Comparison of ENCODE assay signal across 19 cellular contexts in the genomic region with DNA sequence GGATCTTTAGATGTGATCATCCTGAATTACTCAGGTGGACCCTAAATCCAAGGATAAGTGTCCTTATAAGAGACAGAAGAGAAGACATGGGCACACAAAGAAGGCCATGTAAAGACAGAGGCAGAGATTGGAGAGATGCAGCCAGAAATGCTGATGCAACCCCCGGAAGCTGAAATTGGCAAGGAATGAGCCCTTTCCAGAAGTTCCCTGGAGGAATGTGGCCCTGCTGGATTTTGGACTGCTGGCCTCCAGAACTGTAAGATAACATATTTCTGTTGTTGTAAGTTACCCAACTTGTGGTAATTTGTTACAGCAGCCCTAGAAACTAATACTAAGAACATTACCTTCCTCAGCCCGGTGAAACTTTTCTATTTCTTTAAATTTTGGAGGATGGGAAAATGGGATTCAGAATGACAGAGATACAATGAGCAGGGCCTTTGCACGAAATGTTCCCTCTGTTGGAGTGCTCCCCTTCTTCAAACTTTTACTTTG. TPM values are rescaled to one million over a fixed set of nuclear protein-coding genes. Genes with fewer than 3 reads are reported as not detected.
"Had no signal": no experiment of that assay in that cellular context is flagged by ENCODE, and none has a peak within 500 bp of the region (broad histone marks: within the 10 kb centered on the region; RNA-seq: fewer than 3 reads in every experiment).

No MANE protein-coding gene starts in this region.

- H3K36me3 Mint-ChIP-seq: activated naive CD8-positive, alpha-beta T cell treated with anti-CD3 and anti-CD28 coated beads, Interleukin-2, amount 10 ng/mL, durations not matched to agents 7 days and 5 days; natural killer cell had no signal

- H3K9me3 Mint-ChIP-seq: activated CD4-positive, alpha-beta T cell treated with anti-CD3 and anti-CD28 coated beads, Interleukin-2, amount 10 ng/mL, durations not matched to agents 7 days and 5 days; activated naive CD8-positive, alpha-beta T cell treated with anti-CD3 and anti-CD28 coated beads, Interleukin-2, amount 10 ng/mL, durations not matched to agents 7 days and 5 days; natural killer cell had no signal

- H3K4me3 ChIP-seq: mucosa of descending colon, skin epidermis, upper lobe of left lung had no signal

- H3K4me3 Mint-ChIP-seq: activated CD4-positive, alpha-beta T cell treated with anti-CD3 and anti-CD28 coated beads, Interleukin-2, amount 10 ng/mL, durations not matched to agents 7 days and 5 days; activated naive CD8-positive, alpha-beta T cell treated with anti-CD3 and anti-CD28 coated beads, Interleukin-2, amount 10 ng/mL, durations not matched to agents 7 days and 5 days; natural killer cell; T-helper 17 cell had no signal

- H3K27me3 ChIP-seq: brain microvascular endothelial cell, neutrophil, upper lobe of left lung had no signal

- FAIRE-seq: islet of Langerhans, TTC549 had no signal

- H3K4me1 ChIP-seq: upper lobe of left lung had no signal

- H3K4me1 Mint-ChIP-seq: activated CD4-positive, alpha-beta T cell treated with anti-CD3 and anti-CD28 coated beads, Interleukin-2, amount 10 ng/mL, durations not matched to agents 7 days and 5 days; activated naive CD8-positive, alpha-beta T cell treated with anti-CD3 and anti-CD28 coated beads, Interleukin-2, amount 10 ng/mL, durations not matched to agents 7 days and 5 days; natural killer cell; T-helper 17 cell had no signal

- H3K36me3 ChIP-seq: brain microvascular endothelial cell, neutrophil, upper lobe of left lung had no signal

- ATAC-seq: mucosa of descending colon, natural killer cell, T-helper 17 cell had no signal

- H3K9me3 ChIP-seq: mucosa of descending colon, neutrophil, upper lobe of left lung had no signal

- H3K27ac Mint-ChIP-seq: activated CD4-positive, alpha-beta T cell treated with anti-CD3 and anti-CD28 coated beads, Interleukin-2, amount 10 ng/mL, durations not matched to agents 7 days and 5 days; activated naive CD8-positive, alpha-beta T cell treated with anti-CD3 and anti-CD28 coated beads, Interleukin-2, amount 10 ng/mL, durations not matched to agents 7 days and 5 days; natural killer cell; T-helper 17 cell had no signal

- H3K27ac ChIP-seq: brain microvascular endothelial cell, neutrophil, skin epidermis, upper lobe of left lung had no signal

- DNase-seq: activated CD4-positive, alpha-beta T cell treated with anti-CD3 and anti-CD28 coated beads, Interleukin-2, amount 10 ng/mL, durations not matched to agents 7 days and 5 days; activated CD8-positive, alpha-beta memory T cell treated with anti-CD3 and anti-CD28 coated beads, Interleukin-2, amount 50 U/mL, for 48 hours; activated gamma-delta T cell treated with Interleukin-2 at 50 U/mL for 16 hours; activated naive CD8-positive, alpha-beta T cell treated with anti-CD3 and anti-CD28 coated beads, Interleukin-2, amount 10 ng/mL, durations not matched to agents 7 days and 5 days; brain microvascular endothelial cell; effector memory CD4-positive, alpha-beta T cell; mucosa of descending colon; natural killer cell; retina; stimulated activated CD4-positive, alpha-beta T cell treated with anti-CD3 and anti-CD28 coated beads, Interleukin-15, amount 100 ng/mL, for 24 hours; stimulated activated CD4-positive, alpha-beta T cell treated with anti-CD3 and anti-CD28 coated beads, Interleukin-4, amount 100 ng/mL, for 24 hours; stimulated activated naive CD4-positive, alpha-beta T cell treated with Interleukin-2 at 50 U/mL for 16 hours; substantia nigra; T-helper 17 cell; upper lobe of left lung had no signal

- H3K27me3 Mint-ChIP-seq: activated naive CD8-positive, alpha-beta T cell treated with anti-CD3 and anti-CD28 coated beads, Interleukin-2, amount 10 ng/mL, durations not matched to agents 7 days and 5 days had no signal

RNA-seq across cellular contexts. Expression of a gene that starts 11.2 kb away (rescaled TPM):
- total RNA-seq: activated CD4-positive, alpha-beta T cell treated with anti-CD3 and anti-CD28 coated beads, Interleukin-2, amount 10 ng/mL, durations not matched to agents 7 days and 5 days had no signal

RNA-seq across cellular contexts. Expression of a gene that starts 54.5 kb away (rescaled TPM):
- total RNA-seq: activated CD4-positive, alpha-beta T cell treated with anti-CD3 and anti-CD28 coated beads, Interleukin-2, amount 10 ng/mL, durations not matched to agents 7 days and 5 days; activated naive CD8-positive, alpha-beta T cell treated with anti-CD3 and anti-CD28 coated beads, Interleukin-2, amount 10 ng/mL, durations not matched to agents 7 days and 5 days; natural killer cell; T-helper 17 cell had no signal
